In genomic region chr2:118062669-118063068, GRCh38 we compare ENCODE assay signal across 21 cellular contexts. TPM values are rescaled to one million over a fixed set of nuclear protein-coding genes. Genes with fewer than 3 reads are reported as not detected.
DNase-seq lines count a peak whose midpoint lies in the region; ATAC-seq, FAIRE-seq and TF ChIP-seq lines count a peak whose summit lies in the region.
"Had no signal": no experiment of that assay in that cellular context is flagged by ENCODE, and none has a peak within 500 bp of the region (broad histone marks: within the 10 kb centered on the region; RNA-seq: fewer than 3 reads in every experiment).

No MANE protein-coding gene starts in this region.

- no peak overlapping the region for H3K23ac ChIP-seq in mesenchymal stem cell (ENCODE audit: low read length in 2 of 2)

- no peak overlapping the region for H3K18ac ChIP-seq in mesenchymal stem cell (ENCODE audit: low read depth in 1 of 2, low read length in 2 of 2)

- H2BK5ac ChIP-seq in mesenchymal stem cell (ENCODE audit: low read depth, low read length, poor library complexity, severe bottlenecking), result no peak overlapping the region

- peak; percentile 23 for DNase-seq in HepG2 (ENCODE audit: low spot score)
- DNase-seq in right lobe of liver, result no peak
- DNase-seq in SW480 (ENCODE audit: low spot score), result peak; percentile 57
- no peak for DNase-seq in mesenchymal stem cell
- DNase-seq in kidney tubule cell (ENCODE audit: low spot score), result no peak
- DNase-seq in Ammon's horn (ENCODE audit: low spot score), result no peak
- DNase-seq in coronary artery (ENCODE audit: low spot score), result no peak
- DNase-seq: AML-193; C1 segment of cervical spinal cord; Caco-2; CD4-positive, alpha-beta memory T cell; DMS79; EL; GDM1; H7; HCEC 1CT had no signal

- no TSS peak for BruUV-seq in HepG2 (replicated peaks; lab: Mats Ljungman, UMichigan)

- no peak for TF ChIP-seq CTCF in HepG2 (CRISPR knock-in tag; IDR thresholded peaks at IDR 0.05)
- no peak for TF ChIP-seq CTCF in right lobe of liver (IDR thresholded peaks at IDR 0.05)
- TF ChIP-seq CTCF in coronary artery (IDR thresholded peaks at IDR 0.05), result no peak

- no peak for TF ChIP-seq RAD21 in HepG2 (CRISPR knock-in tag; IDR thresholded peaks at IDR 0.05)

- H2AFZ ChIP-seq in HepG2 (ENCODE audit: low read length) (no peak overlapping the region), mesenchymal stem cell (ENCODE audit: low read depth, low read length) (no peak overlapping the region)
- H2AFZ ChIP-seq: GM23248 had no signal

- no peak for TF ChIP-seq POLR2A in HepG2 (IDR thresholded peaks at IDR 0.05; ENCODE audit: insufficient read depth in 1 of 2, low read depth in 2 of 2, low read length in 2 of 2)
- TF ChIP-seq POLR2A in right lobe of liver (IDR thresholded peaks at IDR 0.05), result no peak

- H3K9me3 ChIP-seq in HepG2 (ENCODE audit: low read length) (no peaks in the 10 kb centered on the region), right lobe of liver (no peaks in the 10 kb centered on the region), mesenchymal stem cell (ENCODE audit: control insufficient read depth, low read length) (no peaks in the 10 kb centered on the region)
- H3K9me3 ChIP-seq: Caco-2 had no signal

- no peak overlapping the region for H2BK15ac ChIP-seq in mesenchymal stem cell (ENCODE audit: low read depth, poor library complexity, severe bottlenecking)

- CTCF ChIA-PET in HepG2 (lab: Yijun Ruan, JAX; ENCODE audit: low intra/inter-chr PET ratio, low total read pairs), result interaction anchor here (2.0 kb wide), 1 partner anchor 16 kb away, joined by 16 read pairs; no protein-coding TSS in a partner anchor

- no peaks in the 10 kb centered on the region for H3K36me3 ChIP-seq in HepG2 (replicated peaks in 1 of 2; ENCODE audit: control insufficient read depth in 1 of 2, insufficient read depth in 2 of 2, low read length in 2 of 2)
- no peaks in the 10 kb centered on the region for H3K36me3 ChIP-seq in right lobe of liver
- no peaks in the 10 kb centered on the region for H3K36me3 ChIP-seq in mesenchymal stem cell (ENCODE audit: control insufficient read depth in 1 of 2, insufficient read depth in 2 of 2, low read depth in 1 of 2, low read length in 2 of 2)

- H2BK12ac ChIP-seq in mesenchymal stem cell (ENCODE audit: low read length in 2 of 2), result no peak overlapping the region

- 6% methylated on average over 2 of the region's 2 CpGs for WGBS in HepG2 (ENCODE audit: low lambda C conversion rate)
- WGBS in right lobe of liver (ENCODE audit: insufficient coverage, low coverage, low lambda C conversion rate, missing lambda C conversion rate), result 62% methylated on average over 2 of the region's 2 CpGs
- 100% methylated on average over 1 of the region's 2 CpGs for WGBS in mesenchymal stem cell

- no peak overlapping the region for H2AK5ac ChIP-seq in mesenchymal stem cell (ENCODE audit: low read length, severe bottlenecking)

- TF ChIP-seq EP300 in HepG2 (IDR thresholded peaks at IDR 0.05; ENCODE audit: low read depth in 2 of 2, low read length in 2 of 2), result no peak
- no peak for TF ChIP-seq EP300 in HepG2 (CRISPR knock-in tag; IDR thresholded peaks at IDR 0.05; ENCODE audit: borderline replicate concordance)

- H3K4me2 ChIP-seq in HepG2 (ENCODE audit: low read depth, low read length), result no peak overlapping the region
- H3K4me2 ChIP-seq in mesenchymal stem cell (ENCODE audit: low read length, poor library complexity, severe bottlenecking), result no peak overlapping the region

- H3K4me1 ChIP-seq in HepG2 (ENCODE audit: insufficient read depth, low read length) (peaks cover 34% of the 10 kb centered on the region), right lobe of liver (no peaks in the 10 kb centered on the region), mesenchymal stem cell (ENCODE audit: control insufficient read depth, insufficient read depth, low read depth, low read length) (no peaks in the 10 kb centered on the region)
- H3K4me1 ChIP-seq: Caco-2 had no signal

- no peaks in the 10 kb centered on the region for H4K20me1 ChIP-seq in HepG2 (ENCODE audit: insufficient read depth, low read length)

- no peak overlapping the region for H4K8ac ChIP-seq in mesenchymal stem cell (ENCODE audit: low read length)

- H3K4me3 ChIP-seq in HepG2 (replicated peaks in 1 of 3; ENCODE audit: insufficient read depth in 1 of 3, low read depth in 2 of 3, low read length in 3 of 3) (no peak overlapping the region), right lobe of liver (no peak overlapping the region), mesenchymal stem cell (ENCODE audit: insufficient read depth in 1 of 2, low read depth in 1 of 2, low read length in 2 of 2) (no peak overlapping the region), coronary artery (no peak overlapping the region)
- H3K4me3 ChIP-seq: GM12878, GM23248 had no signal

- FAIRE-seq in HepG2 (lab: Jason Lieb, UNC), result no peak
- FAIRE-seq: A204.1, GM12878, GM19239, H1 had no signal

- no peak overlapping the region for H3K14ac ChIP-seq in mesenchymal stem cell (ENCODE audit: low read length in 2 of 2)

- POLR2A ChIA-PET in HepG2 (lab: Yijun Ruan, JAX), result no interaction called here

- no peak overlapping the region for H3K27ac ChIP-seq in HepG2 (ENCODE audit: extremely low read length, insufficient read depth, low read length)
- H3K27ac ChIP-seq in right lobe of liver, result no peak overlapping the region
- H3K27ac ChIP-seq in mesenchymal stem cell (ENCODE audit: low read length, poor library complexity, severe bottlenecking), result no peak overlapping the region
- no peak overlapping the region for H3K27ac ChIP-seq in coronary artery

- no peaks in the 10 kb centered on the region; a peak in 1 of 5 replicates for H3K27me3 ChIP-seq in HepG2 (ENCODE audit: control insufficient read depth in 1 of 2, insufficient read depth in 2 of 2, low read length in 2 of 2)
- H3K27me3 ChIP-seq in right lobe of liver, result no peaks in the 10 kb centered on the region
- peaks cover 0 to 7% of the 10 kb centered on the region in 2 experiments for H3K27me3 ChIP-seq in mesenchymal stem cell (ENCODE audit: control insufficient read depth in 1 of 2, insufficient read depth in 1 of 2, low read length in 2 of 2)

- intact Hi-C loops in HepG2 (cut with micrococcal nuclease; ENCODE audit: unreplicated experiment), result no loop called here
- intact Hi-C loops in right lobe of liver (cut with DNase I), result no loop called here

- ATAC-seq in HepG2, result peak; percentile 23; the same call in 1 of the 3 replicates
- no peak for ATAC-seq in right lobe of liver
- ATAC-seq: GM12878 had no signal

- in situ Hi-C loops in HepG2 (cut with HindIII; ENCODE audit: extremely low pct_ligation_motif_present, low pct_unique_long_range_greater_than_20kb), result no loop called here

- H3K4ac ChIP-seq in mesenchymal stem cell (ENCODE audit: low read depth in 1 of 2, low read length in 2 of 2), result no peak overlapping the region

- no peak overlapping the region for H3K9ac ChIP-seq in HepG2 (ENCODE audit: insufficient read depth, low read depth, low read length)
- peak overlapping the region; percentile 33 for H3K9ac ChIP-seq in mesenchymal stem cell (ENCODE audit: low read length)
- H3K9ac ChIP-seq: GM23248 had no signal

- H2BK120ac ChIP-seq in mesenchymal stem cell (ENCODE audit: low read depth, low read length), result no peak overlapping the region

- H3K79me1 ChIP-seq in mesenchymal stem cell (replicated peaks; ENCODE audit: low read length, poor library complexity, severe bottlenecking), result no peaks in the 10 kb centered on the region

- H3K79me2 ChIP-seq in HepG2 (ENCODE audit: insufficient read depth, low read length), result no peaks in the 10 kb centered on the region

- no peak overlapping the region for H4K91ac ChIP-seq in mesenchymal stem cell (ENCODE audit: low read length)

RNA-seq across cellular contexts. Expression of gene INSIG2, which starts 25.6 kb away (rescaled TPM):
- 54.6 and 73.5 TPM in 2 replicates for total RNA-seq in HepG2 (2016; rRNA removed; fragmentation: Illumina TruSeq; extraction: Trizol)
- total RNA-seq in HepG2 (2016; cell fraction: cytosol; rRNA removed; fragmentation: Illumina TruSeq; extraction: Trizol; ENCODE audit: low read depth), result 42.1 and 49.7 TPM in 2 replicates
- total RNA-seq in HepG2 (2016; cell fraction: insoluble cytoplasmic fraction; rRNA removed; fragmentation: Illumina TruSeq; extraction: Trizol), result 62.3 and 69.8 TPM in 2 replicates
- 63.4 and 67.9 TPM in 2 replicates for total RNA-seq in HepG2 (2016; cell fraction: membrane; rRNA removed; fragmentation: Illumina TruSeq; extraction: Trizol)
- 85.3 and 102 TPM in 2 replicates for total RNA-seq in HepG2 (2016; cell fraction: nucleus; rRNA removed; fragmentation: Illumina TruSeq; extraction: Trizol)
- polyA plus RNA-seq in HepG2 (2011; rRNA removed), result 316 and 481 TPM in 2 replicates
- 173 and 253 TPM in 2 replicates for polyA plus RNA-seq in HepG2 (2011; cell fraction: cytosol; rRNA removed)
- polyA plus RNA-seq in HepG2 (2011; cell fraction: nucleus; rRNA removed), result 137 and 144 TPM in 2 replicates
- polyA plus RNA-seq in HepG2 (2012), result 326 and 528 TPM in 2 replicates
- 54.6 and 62.8 TPM in 2 replicates for polyA plus RNA-seq in HepG2 (2016; cell fraction: cytosol; fragmentation: Illumina TruSeq; extraction: Trizol; ENCODE audit: low read depth)
- 59.5 and 66.9 TPM in 2 replicates for polyA plus RNA-seq in HepG2 (2016; cell fraction: insoluble cytoplasmic fraction; fragmentation: Illumina TruSeq; extraction: Trizol; ENCODE audit: low read depth)
- polyA plus RNA-seq in HepG2 (2016; cell fraction: membrane; fragmentation: Illumina TruSeq; extraction: Trizol; ENCODE audit: low read depth), result 65.7 and 73.3 TPM in 2 replicates
- polyA plus RNA-seq in HepG2 (2016; cell fraction: nucleus; fragmentation: Illumina TruSeq; extraction: Trizol; ENCODE audit: insufficient read depth, low read depth), result 147 and 181 TPM in 2 replicates
- 1.5 and 94.5 TPM in 2 replicates for polyA minus RNA-seq in HepG2 (2011; rRNA and poly(A)+ RNA removed; ENCODE audit: low replicate concordance)
- 66.4 and 81.9 TPM in 2 replicates for polyA minus RNA-seq in HepG2 (2011; cell fraction: cytosol; rRNA and poly(A)+ RNA removed)
- polyA minus RNA-seq in HepG2 (2011; cell fraction: nucleus; rRNA and poly(A)+ RNA removed), result 257 and 299 TPM in 2 replicates
- total RNA-seq in right lobe of liver, result 10 to 100 TPM; 13.0 to 53.9 (median 18.9) TPM
- polyA plus RNA-seq in mesenchymal stem cell (2013, experiment 1 of 2), result 10.1 TPM
- 10.5 TPM for polyA plus RNA-seq in mesenchymal stem cell (2013, experiment 2 of 2)

RNA-seq across cellular contexts. Expression of gene CCDC93, which starts 48.8 kb away (rescaled TPM):
- total RNA-seq in HepG2 (2016; rRNA removed; fragmentation: Illumina TruSeq; extraction: Trizol), result 28.7 and 37.2 TPM in 2 replicates
- 4.8 and 7.0 TPM in 2 replicates for total RNA-seq in HepG2 (2016; cell fraction: cytosol; rRNA removed; fragmentation: Illumina TruSeq; extraction: Trizol; ENCODE audit: low read depth)
- total RNA-seq in HepG2 (2016; cell fraction: insoluble cytoplasmic fraction; rRNA removed; fragmentation: Illumina TruSeq; extraction: Trizol), result 29.0 and 39.3 TPM in 2 replicates
- 8.2 and 11.3 TPM in 2 replicates for total RNA-seq in HepG2 (2016; cell fraction: membrane; rRNA removed; fragmentation: Illumina TruSeq; extraction: Trizol)
- total RNA-seq in HepG2 (2016; cell fraction: nucleus; rRNA removed; fragmentation: Illumina TruSeq; extraction: Trizol), result 89.0 and 99.4 TPM in 2 replicates
- polyA plus RNA-seq in HepG2 (2011; rRNA removed), result 53.2 and 58.5 TPM in 2 replicates
- 11.3 and 14.8 TPM in 2 replicates for polyA plus RNA-seq in HepG2 (2011; cell fraction: cytosol; rRNA removed)
- 273 and 279 TPM in 2 replicates for polyA plus RNA-seq in HepG2 (2011; cell fraction: nucleus; rRNA removed)
- polyA plus RNA-seq in HepG2 (2012), result 43.0 and 43.1 TPM in 2 replicates
- polyA plus RNA-seq in HepG2 (2016; cell fraction: cytosol; fragmentation: Illumina TruSeq; extraction: Trizol; ENCODE audit: low read depth), result 1.2 and 1.5 TPM in 2 replicates
- 18.5 and 21.6 TPM in 2 replicates for polyA plus RNA-seq in HepG2 (2016; cell fraction: insoluble cytoplasmic fraction; fragmentation: Illumina TruSeq; extraction: Trizol; ENCODE audit: low read depth)
- 2.5 and 3.4 TPM in 2 replicates for polyA plus RNA-seq in HepG2 (2016; cell fraction: membrane; fragmentation: Illumina TruSeq; extraction: Trizol; ENCODE audit: low read depth)
- 177 and 193 TPM in 2 replicates for polyA plus RNA-seq in HepG2 (2016; cell fraction: nucleus; fragmentation: Illumina TruSeq; extraction: Trizol; ENCODE audit: insufficient read depth, low read depth)
- 12.3 and 25.2 TPM in 2 replicates for polyA minus RNA-seq in HepG2 (2011; rRNA and poly(A)+ RNA removed; ENCODE audit: low replicate concordance)
- polyA minus RNA-seq in HepG2 (2011; cell fraction: cytosol; rRNA and poly(A)+ RNA removed), result 11.3 and 12.0 TPM in 2 replicates
- 141 and 162 TPM in 2 replicates for polyA minus RNA-seq in HepG2 (2011; cell fraction: nucleus; rRNA and poly(A)+ RNA removed)
- total RNA-seq in right lobe of liver, result 10 to 100 TPM; 12.5 to 15.9 (median 14.6) TPM
- polyA plus RNA-seq in mesenchymal stem cell (2013, experiment 1 of 2), result 13.9 TPM
- 12.1 TPM for polyA plus RNA-seq in mesenchymal stem cell (2013, experiment 2 of 2)

Comparison
In these comparisons a context has a peak if more than half of its experiments do, and no peak if none do; other contexts are left out.
1. DNase-seq: peak in HepG2 (single experiment) and SW480 (single experiment); none in right lobe of liver (0 of 3), mesenchymal stem cell (single experiment), kidney tubule cell (single experiment), Ammon's horn (single experiment) and coronary artery (single experiment).